In genomic region chr3:58383904-58384303, GRCh38 we compare ENCODE assay signal across 9 cellular contexts. TPM values are rescaled to one million over a fixed set of nuclear protein-coding genes. Genes with fewer than 3 reads are reported as not detected.
DNase-seq lines count a peak whose midpoint lies in the region; ATAC-seq and TF ChIP-seq lines count a peak whose summit lies in the region.
"Had no signal": no experiment of that assay in that cellular context is flagged by ENCODE, and none has a peak within 500 bp of the region (broad histone marks: within the 10 kb centered on the region; RNA-seq: fewer than 3 reads in every experiment).

No MANE protein-coding gene starts in this region.

- no peaks in the 10 kb centered on the region for H3K9me3 ChIP-seq in endodermal cell (ENCODE audit: control insufficient read depth, low read length)

- H3K36me3 Mint-ChIP-seq in endodermal cell (ENCODE audit: low read depth): no peaks in the 10 kb centered on the region
- peaks cover 28% of the 10 kb centered on the region for H3K36me3 Mint-ChIP-seq in activated CD8-positive, alpha-beta T cell treated with anti-CD3 and anti-CD28 coated beads, Interleukin-2, amount 10 ng/mL, durations not matched to agents 7 days and 5 days (ENCODE audit: low read depth)

- H3K27ac ChIP-seq in RWPE1 (peak overlapping the region; percentile 72), rectal smooth muscle tissue (ENCODE audit: low read depth, low read length) (peak overlapping the region; percentile 17), endodermal cell (ENCODE audit: low read depth, low read length) (no peak overlapping the region)

- H3K27ac Mint-ChIP-seq in endodermal cell: no peak overlapping the region
- H3K27ac Mint-ChIP-seq in activated CD8-positive, alpha-beta T cell treated with anti-CD3 and anti-CD28 coated beads, Interleukin-2, amount 10 ng/mL, durations not matched to agents 7 days and 5 days: no peak overlapping the region

- peaks cover 49% of the 10 kb centered on the region for H3K4me1 Mint-ChIP-seq in endodermal cell
- peaks cover 23% of the 10 kb centered on the region for H3K4me1 Mint-ChIP-seq in activated CD8-positive, alpha-beta T cell treated with anti-CD3 and anti-CD28 coated beads, Interleukin-2, amount 10 ng/mL, durations not matched to agents 7 days and 5 days (ENCODE audit: low read depth)

- CTCF ChIA-PET in RWPE1 (lab: Yijun Ruan, JAX): no interaction called here
- CTCF ChIA-PET in activated CD8-positive, alpha-beta T cell treated with anti-CD3 and anti-CD28 coated beads, Interleukin-2, amount 10 ng/mL, durations not matched to agents 7 days and 5 days (lab: Charles Lee): no interaction called here

- DNase-seq in EH (ENCODE audit: low read depth) (peak; percentile 99), RWPE1 (ENCODE audit: low spot score) (peak; percentile 65), fibroblast of gingiva (ENCODE audit: low read depth) (peak; percentile 96), endodermal cell (no peak), ureter (ENCODE audit: low spot score) (no peak)
- DNase-seq in activated CD8-positive, alpha-beta T cell treated with anti-CD3 and anti-CD28 coated beads, Interleukin-2, amount 10 ng/mL, durations not matched to agents 7 days and 5 days: no peak
- DNase-seq: NCI-H1048 had no signal

- POLR2A ChIA-PET in RWPE1 (lab: Yijun Ruan, JAX; ENCODE audit: low non-redundant PET): no interaction called here
- POLR2A ChIA-PET in activated CD8-positive, alpha-beta T cell treated with anti-CD3 and anti-CD28 coated beads, Interleukin-2, amount 10 ng/mL, durations not matched to agents 7 days and 5 days (lab: Charles Lee): no interaction called here

- no peak overlapping the region for H3K9ac ChIP-seq in rectal smooth muscle tissue (ENCODE audit: low read length)
- no peak overlapping the region for H3K9ac ChIP-seq in endodermal cell (ENCODE audit: extremely low read depth, low read length, poor library complexity, severe bottlenecking)

- WGBS in endodermal cell (ENCODE audit: insufficient coverage in 1 of 2, insufficient read length in 1 of 2), 2 experiments: 96 to 98% methylated on average over 4 of the region's 4 CpGs

- H3K4me1 ChIP-seq in rectal smooth muscle tissue (ENCODE audit: control insufficient read depth, insufficient read depth, low read length): peaks cover 9% of the 10 kb centered on the region
- peaks cover 3% of the 10 kb centered on the region for H3K4me1 ChIP-seq in endodermal cell (ENCODE audit: control insufficient read depth, insufficient read depth, low read length)

- H3K27me3 Mint-ChIP-seq in endodermal cell (ENCODE audit: insufficient read depth): no peaks in the 10 kb centered on the region
- H3K27me3 Mint-ChIP-seq in activated CD8-positive, alpha-beta T cell treated with anti-CD3 and anti-CD28 coated beads, Interleukin-2, amount 10 ng/mL, durations not matched to agents 7 days and 5 days (ENCODE audit: low read depth): no peaks in the 10 kb centered on the region

- no peak for TF ChIP-seq CTCF in RWPE1 (conservative IDR thresholded peaks at IDR 0.05; ENCODE audit: low read depth)
- no peak for TF ChIP-seq CTCF in endodermal cell (conservative IDR thresholded peaks at IDR 0.05)

- no peaks in the 10 kb centered on the region for H3K36me3 ChIP-seq in rectal smooth muscle tissue (ENCODE audit: control insufficient read depth, insufficient read depth, low read length)
- H3K36me3 ChIP-seq in endodermal cell (ENCODE audit: control insufficient read depth, insufficient read depth, low read length): no peaks in the 10 kb centered on the region

- no peak for ATAC-seq in activated CD8-positive, alpha-beta T cell treated with anti-CD3 and anti-CD28 coated beads, Interleukin-2, amount 10 ng/mL, durations not matched to agents 7 days and 5 days
- ATAC-seq in HG02588 (IDR thresholded peaks at IDR 0.05; ENCODE audit: unreplicated experiment): no peak

- H3K9me3 Mint-ChIP-seq in endodermal cell: no peaks in the 10 kb centered on the region
- H3K9me3 Mint-ChIP-seq in activated CD8-positive, alpha-beta T cell treated with anti-CD3 and anti-CD28 coated beads, Interleukin-2, amount 10 ng/mL, durations not matched to agents 7 days and 5 days (ENCODE audit: insufficient read depth): no peaks in the 10 kb centered on the region

- no peak overlapping the region for H3K4me3 Mint-ChIP-seq in endodermal cell
- no peak overlapping the region for H3K4me3 Mint-ChIP-seq in activated CD8-positive, alpha-beta T cell treated with anti-CD3 and anti-CD28 coated beads, Interleukin-2, amount 10 ng/mL, durations not matched to agents 7 days and 5 days

- H3K27me3 ChIP-seq in rectal smooth muscle tissue (ENCODE audit: control insufficient read depth, insufficient read depth, low read length): no peaks in the 10 kb centered on the region
- H3K27me3 ChIP-seq in endodermal cell (ENCODE audit: control insufficient read depth, insufficient read depth, low read length, poor library complexity, severe bottlenecking): no peaks in the 10 kb centered on the region

- H3K4me3 ChIP-seq in rectal smooth muscle tissue (ENCODE audit: low read length) (no peak overlapping the region), endodermal cell (ENCODE audit: low read length) (no peak overlapping the region)

RNA-seq across cellular contexts. Expression of gene PDHB, which starts 49.7 kb away (rescaled TPM):
- total RNA-seq in endodermal cell (100 to 1,000 TPM; 127 to 159 TPM), ureter (42.2 TPM)
- 108 TPM for polyA plus RNA-seq in endodermal cell (2013, experiment 1 of 2)
- 102 TPM for polyA plus RNA-seq in endodermal cell (2013, experiment 2 of 2)
- total RNA-seq in activated CD8-positive, alpha-beta T cell treated with anti-CD3 and anti-CD28 coated beads, Interleukin-2, amount 10 ng/mL, durations not matched to agents 7 days and 5 days: 10 to 100 TPM; 48.9 to 50.3 TPM

RNA-seq across cellular contexts. Expression of gene PXK, which starts 51.2 kb away (rescaled TPM):
- total RNA-seq in endodermal cell: 10 to 100 TPM; 16.0 to 22.0 TPM
- 10.3 TPM for polyA plus RNA-seq in endodermal cell (2013, experiment 1 of 2)
- polyA plus RNA-seq in endodermal cell (2013, experiment 2 of 2): 10.2 TPM
- total RNA-seq in ureter: 26.8 TPM
- 10 to 100 TPM; 31.5 to 33.4 TPM for total RNA-seq in activated CD8-positive, alpha-beta T cell treated with anti-CD3 and anti-CD28 coated beads, Interleukin-2, amount 10 ng/mL, durations not matched to agents 7 days and 5 days

Comparison
In these comparisons a context has a peak if more than half of its experiments do, and no peak if none do; other contexts are left out.
1. DNase-seq: peak in EH (single experiment), RWPE1 (single experiment) and fibroblast of gingiva (single experiment); none in endodermal cell (single experiment), ureter (single experiment) and activated CD8-positive, alpha-beta T cell treated with anti-CD3 and anti-CD28 coated beads, Interleukin-2, amount 10 ng/mL, durations not matched to agents 7 days and 5 days (single experiment).